Comparison of ENCODE assay signal across 8 cellular contexts in the genomic region with DNA sequence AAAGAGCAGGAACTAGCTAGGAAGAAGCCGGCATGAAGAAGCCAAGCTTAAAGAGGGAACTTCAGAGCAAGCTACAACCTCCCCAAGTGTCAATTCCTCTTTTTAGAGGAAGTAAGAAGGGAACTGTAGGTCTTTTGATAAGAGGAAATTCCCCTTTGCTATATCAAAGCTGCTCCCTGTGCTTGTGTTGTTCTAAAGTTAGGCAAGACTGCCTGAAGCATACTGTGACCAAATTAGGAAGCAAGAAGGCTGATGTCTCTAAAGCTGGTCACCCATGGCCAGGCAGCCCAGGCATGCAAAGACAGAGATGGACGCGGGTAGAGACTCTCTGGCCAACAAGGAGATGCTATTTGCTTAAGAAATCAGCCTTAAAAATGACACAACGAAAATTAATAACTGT.
DNase-seq lines count a peak whose midpoint lies in the region; ATAC-seq and TF ChIP-seq lines count a peak whose summit lies in the region.

No MANE protein-coding gene starts in this region.

- H3K4me3 ChIP-seq in WI38 (ENCODE audit: low read depth, low read length) = peak overlapping the region; percentile 31
- peak overlapping the region; percentile 62 for H3K4me3 ChIP-seq in skeletal muscle satellite cell (ENCODE audit: low read length)

- no peaks in the 10 kb centered on the region for H3K9me3 ChIP-seq in skeletal muscle satellite cell (replicated peaks; ENCODE audit: low read length)

- ATAC-seq in GM18870 (IDR thresholded peaks at IDR 0.05; ENCODE audit: unreplicated experiment) (peak; percentile 45), HG03196 (IDR thresholded peaks at IDR 0.05; ENCODE audit: unreplicated experiment) (peak; percentile 53)

- no peaks in the 10 kb centered on the region for H3K36me3 ChIP-seq in skeletal muscle satellite cell (ENCODE audit: insufficient read depth, low read length)

- TF ChIP-seq CTCF in WI38 (IDR thresholded peaks at IDR 0.05; ENCODE audit: low read depth, low read length) = no peak

- no peaks in the 10 kb centered on the region for H3K27me3 ChIP-seq in skeletal muscle satellite cell (ENCODE audit: control insufficient read depth, insufficient read depth, low read length)

- peak; percentile 98 for DNase-seq in AML-193 (lab: John Stamatoyannopoulos, UW)
- peak; percentile 74 for DNase-seq in globus pallidus (ENCODE audit: low spot score)
- DNase-seq in AG08395 (ENCODE audit: low spot score) = no peak
- no peak for DNase-seq in NCI-H1930 (lab: John Stamatoyannopoulos, UW)

- H3K4me1 ChIP-seq in skeletal muscle satellite cell (ENCODE audit: control insufficient read depth, insufficient read depth, low read length) = peaks cover 85% of the 10 kb centered on the region

- H3K9ac ChIP-seq in skeletal muscle satellite cell (ENCODE audit: low read depth, low read length) = peak overlapping the region; percentile 89

- peak overlapping the region; percentile 86 for H3K4me2 ChIP-seq in skeletal muscle satellite cell (ENCODE audit: low read length)

Comparison
In these comparisons a context has a peak if more than half of its experiments do, and no peak if none do; other contexts are left out.
1. DNase-seq: peak in AML-193 (2 of 2) and globus pallidus (single experiment); none in AG08395 (single experiment) and NCI-H1930 (0 of 2).